ENCODE assay signal across 8 cellular contexts in the genomic region with DNA sequence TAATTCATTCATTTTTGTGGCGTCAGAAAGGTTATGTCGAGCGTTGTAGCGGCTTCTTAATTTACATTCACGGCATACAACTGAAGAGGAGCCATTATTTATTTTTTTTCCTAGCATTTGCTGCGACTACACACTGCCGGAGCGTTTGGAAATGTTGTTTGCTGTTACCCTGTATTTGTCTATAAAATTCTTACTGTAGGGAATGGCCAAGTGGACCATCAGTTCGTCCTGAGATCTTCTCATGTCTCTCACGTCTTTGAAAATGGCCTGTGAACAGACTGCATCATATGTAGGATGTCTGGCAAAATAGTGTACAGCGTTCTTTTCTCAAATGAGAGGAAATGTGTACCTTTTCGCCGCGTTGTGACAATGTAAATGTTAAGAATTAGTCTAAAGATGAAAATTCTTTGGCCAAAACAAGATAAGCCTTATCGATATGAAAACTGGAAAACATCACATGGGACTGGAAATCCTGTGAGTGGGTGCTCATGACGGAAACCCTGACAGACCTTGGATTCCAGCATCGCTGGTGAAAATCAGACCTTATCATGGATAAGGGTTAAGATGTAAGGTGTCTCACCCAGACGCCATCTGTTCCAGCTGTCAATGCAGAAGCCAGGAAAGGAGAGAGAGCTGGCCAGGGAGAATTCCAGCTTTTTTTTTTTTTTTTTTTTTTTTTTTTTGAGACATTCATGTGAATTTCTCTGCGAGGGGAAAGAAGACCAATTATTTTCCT. TPM values are rescaled to one million over a fixed set of nuclear protein-coding genes. Genes with fewer than 3 reads are reported as not detected.
DNase-seq lines count a peak whose midpoint lies in the region; ATAC-seq lines count a peak whose summit lies in the region.

No MANE protein-coding gene starts in this region.

- H2AK5ac ChIP-seq in neuronal stem cell (ENCODE audit: low read depth, low read length) = no peak overlapping the region

- H3K9me3 ChIP-seq in ES-I3 (ENCODE audit: control insufficient read depth, insufficient read depth, low read length) (no peaks in the 10 kb centered on the region), ectodermal cell (ENCODE audit: control insufficient read depth, low read length) (no peaks in the 10 kb centered on the region), neuronal stem cell (replicated peaks in 1 of 2; ENCODE audit: control insufficient read depth in 2 of 2, insufficient read depth in 1 of 2, low read depth in 1 of 2, low read length in 2 of 2) (no peaks in the 10 kb centered on the region)

- H3K79me1 ChIP-seq in neuronal stem cell (ENCODE audit: low read depth, low read length) = peaks cover 3% of the 10 kb centered on the region

- H2BK12ac ChIP-seq in neuronal stem cell (ENCODE audit: low read length) = no peak overlapping the region

- DNase-seq in NCI-H82 (lab: John Stamatoyannopoulos, UW) (peak; percentile 72), neuronal stem cell (ENCODE audit: low spot score) (no peak), A172 (ENCODE audit: low spot score) (no peak), COLO829 (ENCODE audit: low spot score) (no peak)

- no peak overlapping the region for H3K27ac ChIP-seq in ectodermal cell (ENCODE audit: insufficient read depth, low read depth, low read length, poor library complexity, severe bottlenecking)
- H3K27ac ChIP-seq in neuronal stem cell (replicated peaks; ENCODE audit: low read length) = no peak overlapping the region

- peak overlapping the region; percentile 84 for H2AFZ ChIP-seq in neuronal stem cell (ENCODE audit: low read length)

- no peak overlapping the region for H4K91ac ChIP-seq in neuronal stem cell (ENCODE audit: low read depth, low read length, poor library complexity)

- H2BK15ac ChIP-seq in neuronal stem cell (ENCODE audit: low read length) = no peak overlapping the region

- H3K4me1 ChIP-seq in ES-I3 (ENCODE audit: insufficient read depth, low read length) (peaks cover 30% of the 10 kb centered on the region), ectodermal cell (ENCODE audit: control insufficient read depth, insufficient read depth, low read length) (peaks cover 6% of the 10 kb centered on the region), neuronal stem cell (ENCODE audit: control insufficient read depth in 2 of 2, insufficient read depth in 1 of 2, low read depth in 1 of 2, low read length in 2 of 2) (peaks cover 13 to 14% of the 10 kb centered on the region in 2 donors)

- H2BK120ac ChIP-seq in neuronal stem cell (ENCODE audit: low read depth, low read length) = no peak overlapping the region

- no peak overlapping the region for H3K4ac ChIP-seq in neuronal stem cell (ENCODE audit: low read length)

- H3K27me3 ChIP-seq in ectodermal cell (ENCODE audit: control insufficient read depth, insufficient read depth, low read length, poor library complexity, severe bottlenecking) (peaks cover 20% of the 10 kb centered on the region), neuronal stem cell (ENCODE audit: control insufficient read depth in 3 of 3, insufficient read depth in 3 of 3, low read depth in 1 of 3, low read length in 3 of 3) (peaks cover 0 to 2% (median 0%) of the 10 kb centered on the region in 3 experiments)

- H3K23ac ChIP-seq in neuronal stem cell (ENCODE audit: low read depth, low read length, poor library complexity) = no peak overlapping the region

- no peaks in the 10 kb centered on the region for H3K36me3 ChIP-seq in ES-I3 (ENCODE audit: insufficient read depth, low read length)
- no peaks in the 10 kb centered on the region for H3K36me3 ChIP-seq in ectodermal cell (ENCODE audit: control insufficient read depth, insufficient read depth, low read length)
- no peaks in the 10 kb centered on the region for H3K36me3 ChIP-seq in neuronal stem cell (replicated peaks in 1 of 2; ENCODE audit: control insufficient read depth in 2 of 2, insufficient read depth in 2 of 2, low read length in 2 of 2)

- no peak overlapping the region for H4K8ac ChIP-seq in neuronal stem cell (ENCODE audit: low read depth, low read length)

- no peak overlapping the region for H3K14ac ChIP-seq in neuronal stem cell (ENCODE audit: low read length)

- WGBS in ectodermal cell, 2 experiments = 62 to 65% methylated on average over 19 of the region's 19 CpGs
- WGBS in neuronal stem cell (ENCODE audit: extremely low coverage in 2 of 2, insufficient read length in 2 of 2, insufficient replicate concordance in 1 of 2), 2 donors = no CpG with 5 or more reads among the region's 19 CpGs

- peak overlapping the region; percentile 84 for H3K9ac ChIP-seq in ES-I3 (ENCODE audit: low read depth, low read length)
- H3K9ac ChIP-seq in neuronal stem cell (ENCODE audit: low read depth, low read length, poor library complexity) = no peak overlapping the region

- H3K18ac ChIP-seq in neuronal stem cell (ENCODE audit: low read length) = no peak overlapping the region

- H2BK5ac ChIP-seq in neuronal stem cell (ENCODE audit: low read length) = no peak overlapping the region

- peak overlapping the region; percentile 79 for H3K4me2 ChIP-seq in neuronal stem cell (ENCODE audit: insufficient read depth, low read length, poor library complexity, severe bottlenecking)

- peak overlapping the region; percentile 69 for H3K4me3 ChIP-seq in ectodermal cell (ENCODE audit: insufficient read depth, low read depth, low read length)
- H3K4me3 ChIP-seq in neuronal stem cell (ENCODE audit: low read length in 2 of 2) = peak overlapping the region; percentile 66 to 87

- no peak for ATAC-seq in HG03457 (IDR thresholded peaks at IDR 0.05; ENCODE audit: unreplicated experiment)
- ATAC-seq in HG02571 (IDR thresholded peaks at IDR 0.05; ENCODE audit: unreplicated experiment) = no peak

RNA-seq across cellular contexts. Expression of gene TRAF3, which starts 1.5 kb away (rescaled TPM):
- polyA plus RNA-seq in ectodermal cell (2013, experiment 1 of 4) = 14.3 TPM
- polyA plus RNA-seq in ectodermal cell (2013, experiment 2 of 4) = 17.3 TPM
- polyA plus RNA-seq in ectodermal cell (2013, experiment 3 of 4) = 11.4 TPM
- 14.0 TPM for polyA plus RNA-seq in ectodermal cell (2013, experiment 4 of 4)
- 16.4 TPM for polyA plus RNA-seq in neuronal stem cell (2013, experiment 1 of 2)
- polyA plus RNA-seq in neuronal stem cell (2013, experiment 2 of 2) = 16.2 TPM
- total RNA-seq in A172 (2014; rRNA removed; shearing (Covaris generic)) = 14.0 and 16.8 TPM in 2 replicates
